In genomic region chr1:110481968-110482623, GRCh38 we compare ENCODE assay signal across 13 cellular contexts. TPM values are rescaled to one million over a fixed set of nuclear protein-coding genes. Genes with fewer than 3 reads are reported as not detected.
DNase-seq lines count a peak whose midpoint lies in the region; ATAC-seq, FAIRE-seq and TF ChIP-seq lines count a peak whose summit lies in the region.
"Had no signal": no experiment of that assay in that cellular context is flagged by ENCODE, and none has a peak within 500 bp of the region (broad histone marks: within the 10 kb centered on the region; RNA-seq: fewer than 3 reads in every experiment).

No MANE protein-coding gene starts in this region.

- H3K4me3 ChIP-seq in GM23248 (no peak overlapping the region), GM12878 (no peak overlapping the region), hepatocyte (no peak overlapping the region)
- H3K4me3 ChIP-seq: SJSA1 had no signal

- no peak for TF ChIP-seq EP300 in GM12878 (IDR thresholded peaks at IDR 0.05; ENCODE audit: borderline replicate concordance in 1 of 2, control insufficient read depth in 1 of 2, low read depth in 2 of 2, low read length in 2 of 2)

- no peaks in the 10 kb centered on the region for H3K9me2 ChIP-seq in GM23248 (ENCODE audit: insufficient read depth)
- H3K9me2 ChIP-seq in hepatocyte (replicated peaks; ENCODE audit: insufficient read depth) = no peaks in the 10 kb centered on the region

- H3K36me3 ChIP-seq in GM23248 (ENCODE audit: low read depth) = no peaks in the 10 kb centered on the region
- H3K36me3 ChIP-seq in GM12878 (ENCODE audit: control insufficient read depth in 2 of 2, insufficient read depth in 2 of 2, low read length in 1 of 2) = no peaks in the 10 kb centered on the region
- no peaks in the 10 kb centered on the region for H3K36me3 ChIP-seq in hepatocyte (replicated peaks; ENCODE audit: insufficient read depth, low read depth)
- H3K36me3 ChIP-seq: SJSA1 had no signal

- whole genome bisulfite sequencing in GM23248 (ENCODE audit: low coverage in 1 of 2, low lambda C conversion rate in 2 of 2, missing lambda C conversion rate in 2 of 2), 2 experiments = 32 to 35% methylated on average over 12 of the region's 12 CpGs
- WGBS in GM12878 (ENCODE audit: insufficient coverage, insufficient replicate concordance, low lambda C conversion rate, missing lambda C conversion rate) = 26% methylated on average over 12 of the region's 12 CpGs
- WGBS in hepatocyte (ENCODE audit: low lambda C conversion rate, missing lambda C conversion rate) = 59% methylated on average over 12 of the region's 12 CpGs

- DNase-seq in GM23248 (peak; percentile 37), GM12878 (ENCODE audit: low read depth, low spot score) (no peak), hepatocyte (ENCODE audit: low spot score) (no peak), sciatic nerve (ENCODE audit: low spot score) (no peak), retina (no peak)
- DNase-seq in activated CD4-positive, alpha-beta T cell treated with anti-CD3 and anti-CD28 coated beads, Interleukin-2, amount 10 ng/mL, durations not matched to agents 7 days and 5 days = no peak
- DNase-seq: ACHN, DMS53, HCEC 1CT, NCI-H187 had no signal

- H3K27ac Mint-ChIP-seq in activated CD4-positive, alpha-beta T cell treated with anti-CD3 and anti-CD28 coated beads, Interleukin-2, amount 10 ng/mL, durations not matched to agents 7 days and 5 days = no peak overlapping the region

- POLR2A ChIA-PET in GM12878 (lab: Charles Lee) = no interaction called here
- POLR2A ChIA-PET in activated CD4-positive, alpha-beta T cell treated with anti-CD3 and anti-CD28 coated beads, Interleukin-2, amount 10 ng/mL, durations not matched to agents 7 days and 5 days (lab: Charles Lee) = no interaction called here

- no TSS peak for BruUV-seq in GM12878 (replicated peaks; lab: Mats Ljungman, UMichigan)

- CTCF ChIA-PET in GM12878 (lab: Yijun Ruan, JAX) = interaction anchor here (0.6 to 3.0 kb wide), 4 partner anchors 14 to 22 kb away, joined by 3 to 15 read pairs (median 6); no protein-coding TSS in a partner anchor
- CTCF ChIA-PET in activated CD4-positive, alpha-beta T cell treated with anti-CD3 and anti-CD28 coated beads, Interleukin-2, amount 10 ng/mL, durations not matched to agents 7 days and 5 days (lab: Charles Lee) = interaction anchor here (1.1 to 1.4 kb wide), 2 partner anchors 14 to 27 kb away, joined by 3 to 4 read pairs; no protein-coding TSS in a partner anchor

- peak; percentile 39; the same call in 2 of the 3 replicates for ATAC-seq in GM12878
- ATAC-seq in sciatic nerve = peak; percentile 8
- no peak for ATAC-seq in HG02938 (IDR thresholded peaks at IDR 0.05; ENCODE audit: unreplicated experiment)

- H3K27me3 ChIP-seq in GM23248 (replicated peaks; ENCODE audit: insufficient read depth) (peaks cover 8% of the 10 kb centered on the region; the same call in 1 of the 2 replicates), GM12878 (replicated peaks in 1 of 2; ENCODE audit: control insufficient read depth in 2 of 2, insufficient read depth in 2 of 2, low read length in 1 of 2) (peaks cover 3 to 6% of the 10 kb centered on the region in 2 experiments; a peak in 3 of 4 replicates), hepatocyte (no peaks in the 10 kb centered on the region)

- H2AFZ ChIP-seq in GM23248 = no peak overlapping the region
- no peak overlapping the region for H2AFZ ChIP-seq in GM12878 (ENCODE audit: control insufficient read depth, low read depth, low read length)
- no peak overlapping the region for H2AFZ ChIP-seq in hepatocyte

- H3K9me3 Mint-ChIP-seq in activated CD4-positive, alpha-beta T cell treated with anti-CD3 and anti-CD28 coated beads, Interleukin-2, amount 10 ng/mL, durations not matched to agents 7 days and 5 days = no peaks in the 10 kb centered on the region

- no peaks in the 10 kb centered on the region for H3K36me3 Mint-ChIP-seq in activated CD4-positive, alpha-beta T cell treated with anti-CD3 and anti-CD28 coated beads, Interleukin-2, amount 10 ng/mL, durations not matched to agents 7 days and 5 days (ENCODE audit: low read depth)

- no peak for TF ChIP-seq CTCF in GM12878 (IDR thresholded peaks at IDR 0.05 in 2 of 3, conservative IDR thresholded peaks at IDR 0.05 in 1 of 3; ENCODE audit: control insufficient read depth in 2 of 3, extremely low read depth in 1 of 3, insufficient read depth in 1 of 3, low read depth in 3 of 3, low read length in 3 of 3)
- no peak for TF ChIP-seq CTCF in hepatocyte (IDR thresholded peaks at IDR 0.05; ENCODE audit: poor library complexity)

- intact Hi-C loops in GM12878 (cut with micrococcal nuclease; ENCODE audit: unreplicated experiment) (no loop called here), sciatic nerve (cut with DNase I) (no loop called here)

- TF ChIP-seq RAD21 in GM12878 (IDR thresholded peaks at IDR 0.05; ENCODE audit: insufficient read depth, low read depth, low read length) = no peak

- no peaks in the 10 kb centered on the region for H3K4me1 Mint-ChIP-seq in activated CD4-positive, alpha-beta T cell treated with anti-CD3 and anti-CD28 coated beads, Interleukin-2, amount 10 ng/mL, durations not matched to agents 7 days and 5 days

- peaks cover 3% of the 10 kb centered on the region for H3K27me3 Mint-ChIP-seq in activated CD4-positive, alpha-beta T cell treated with anti-CD3 and anti-CD28 coated beads, Interleukin-2, amount 10 ng/mL, durations not matched to agents 7 days and 5 days

- H3K4me2 ChIP-seq in GM23248 (ENCODE audit: unreplicated experiment) = no peak overlapping the region
- H3K4me2 ChIP-seq in GM12878 (ENCODE audit: control insufficient read depth, insufficient read depth) = no peak overlapping the region
- H3K4me2 ChIP-seq in hepatocyte = peak overlapping the region; percentile 61

- H3K79me2 ChIP-seq in GM23248 (ENCODE audit: insufficient read depth) (no peaks in the 10 kb centered on the region), GM12878 (ENCODE audit: control insufficient read depth, insufficient read depth, low read length) (no peaks in the 10 kb centered on the region), hepatocyte (no peaks in the 10 kb centered on the region)

- no peaks in the 10 kb centered on the region for H3K9me3 ChIP-seq in GM23248 (ENCODE audit: low read depth)
- no peaks in the 10 kb centered on the region for H3K9me3 ChIP-seq in GM12878 (replicated peaks; ENCODE audit: control insufficient read depth, insufficient read depth, low read length)
- H3K9me3 ChIP-seq in hepatocyte (ENCODE audit: low read depth) = no peaks in the 10 kb centered on the region
- H3K9me3 ChIP-seq: SJSA1 had no signal

- FAIRE-seq in GM12878 (lab: Jason Lieb, UNC) = no peak

- H3K9ac ChIP-seq in GM23248 = no peak overlapping the region
- H3K9ac ChIP-seq in GM12878 (ENCODE audit: control insufficient read depth, insufficient read depth, low read length) = no peak overlapping the region

- H3K27ac ChIP-seq in GM23248 (no peak overlapping the region), GM12878 (ENCODE audit: control insufficient read depth, insufficient read depth) (no peak overlapping the region), hepatocyte (no peak overlapping the region)
- H3K27ac ChIP-seq: RWPE1, SJSA1 had no signal

- H3K4me1 ChIP-seq in GM23248 (ENCODE audit: insufficient read depth) (peaks cover 14% of the 10 kb centered on the region), GM12878 (ENCODE audit: control insufficient read depth, insufficient read depth, low read length) (no peaks in the 10 kb centered on the region), hepatocyte (ENCODE audit: insufficient read depth) (peaks cover 46% of the 10 kb centered on the region)

- TF ChIP-seq POLR2A in GM12878 (IDR thresholded peaks at IDR 0.05; ENCODE audit: low read depth, low read length) = no peak

- SMC1A ChIA-PET in GM12878 (lab: Charles Lee; ENCODE audit: uncharacterized antibody, unreplicated experiment) = interaction anchor here (1.2 kb wide), 1 partner anchor 22 kb away, joined by 4 read pairs; no protein-coding TSS in a partner anchor

- RAD21 ChIA-PET in GM12878 (lab: Charles Lee; ENCODE audit: unreplicated experiment) = no interaction called here

- in situ Hi-C loops in GM23248 (cut with MboI) (no loop called here), GM12878 (cut with MboI) (no loop called here)

- no peak overlapping the region for H3K4me3 Mint-ChIP-seq in activated CD4-positive, alpha-beta T cell treated with anti-CD3 and anti-CD28 coated beads, Interleukin-2, amount 10 ng/mL, durations not matched to agents 7 days and 5 days

- H4K20me1 ChIP-seq in GM23248 (ENCODE audit: insufficient read depth) = no peaks in the 10 kb centered on the region
- H4K20me1 ChIP-seq in GM12878 (ENCODE audit: control insufficient read depth, insufficient read depth) = no peaks in the 10 kb centered on the region
- H4K20me1 ChIP-seq in hepatocyte (ENCODE audit: insufficient read depth, poor library complexity, severe bottlenecking) = no peaks in the 10 kb centered on the region

- H3F3A ChIP-seq in GM23248 (ENCODE audit: insufficient read depth) = no peaks in the 10 kb centered on the region; the same call in 1 of the 2 replicates

RNA-seq across cellular contexts. Expression of gene PROK1, which starts 31.1 kb away (rescaled TPM):
- not detected in 2 replicates for total RNA-seq in GM23248 (2014; rRNA removed; shearing (Covaris generic))
- polyA plus RNA-seq in GM23248 (2016; fragmentation: Nextera tagmentation; extraction: Ambion mirVana) = not detected in 2 replicates
- not detected in 2 replicates for total RNA-seq in GM12878 (2013; cell fraction: nucleolus; rRNA removed)
- total RNA-seq in GM12878 (2014; rRNA removed) = not detected in 2 replicates
- not detected in 2 replicates for total RNA-seq in GM12878 (2014; rRNA removed; fragmentation: Illumina TruSeq; extraction: Trizol)
- not detected in 2 replicates for total RNA-seq in GM12878 (2021)
- not detected for polyA plus RNA-seq in GM12878 (2011; ENCODE audit: low read depth)
- not detected in 2 replicates for polyA plus RNA-seq in GM12878 (2011; rRNA removed)
- polyA plus RNA-seq in GM12878 (2011; cell fraction: cytosol; rRNA removed) = not detected in 2 replicates
- polyA plus RNA-seq in GM12878 (2011; cell fraction: nucleus; rRNA removed) = 0.10 and 0.13 TPM in 2 replicates
- not detected in 2 replicates for polyA plus RNA-seq in GM12878 (2012)
- polyA plus RNA-seq in GM12878 (2014; fragmentation: Illumina TruSeq; extraction: Trizol) = not detected in 2 replicates
- not detected for polyA plus RNA-seq in GM12878 (2014; fragmentation: Nextera tagmentation; extraction: Ambion mirVana)
- not detected in 2 replicates for polyA plus RNA-seq in GM12878 (2014; rRNA removed)
- not detected for polyA plus RNA-seq in GM12878 (2016; fragmentation: Nextera tagmentation; extraction: Ambion mirVana)
- polyA minus RNA-seq in GM12878 (2011; rRNA and poly(A)+ RNA removed) = not detected in 2 replicates
- polyA minus RNA-seq in GM12878 (2011; cell fraction: cytosol; rRNA and poly(A)+ RNA removed) = not detected in 2 replicates
- polyA minus RNA-seq in GM12878 (2011; cell fraction: nucleus; rRNA and poly(A)+ RNA removed) = not detected in 2 replicates
- total RNA-seq in hepatocyte = 8.8 and 9.6 TPM in 2 replicates
- 9.4 and 11.1 TPM in 2 replicates for polyA plus RNA-seq in hepatocyte
- not detected for total RNA-seq in sciatic nerve
- total RNA-seq in activated CD4-positive, alpha-beta T cell treated with anti-CD3 and anti-CD28 coated beads, Interleukin-2, amount 10 ng/mL, durations not matched to agents 7 days and 5 days = not detected
- total RNA-seq: SJSA1 had no signal

RNA-seq across cellular contexts. Expression of gene KCNA10, which starts 36.9 kb away (rescaled TPM):
- total RNA-seq in GM23248 (2014; rRNA removed; shearing (Covaris generic)) = not detected in 2 replicates
- polyA plus RNA-seq in GM23248 (2016; fragmentation: Nextera tagmentation; extraction: Ambion mirVana) (not detected in 2 replicates), GM12878 (2011; rRNA removed) (not detected in 2 replicates), GM12878 (2014; fragmentation: Illumina TruSeq; extraction: Trizol) (not detected in 2 replicates), GM12878 (2014; fragmentation: Nextera tagmentation; extraction: Ambion mirVana) (not detected), GM12878 (2014; rRNA removed) (not detected in 2 replicates), GM12878 (2016; fragmentation: Nextera tagmentation; extraction: Ambion mirVana) (not detected), hepatocyte (not detected in 2 replicates)
- total RNA-seq in GM12878 (2013; cell fraction: nucleolus; rRNA removed) = not detected in 2 replicates
- total RNA-seq in GM12878 (2014; rRNA removed) (not detected in 2 replicates), GM12878 (2014; rRNA removed; fragmentation: Illumina TruSeq; extraction: Trizol) (not detected in 2 replicates), GM12878 (2021) (not detected in 2 replicates), hepatocyte (not detected in 2 replicates), sciatic nerve (not detected)
- not detected for polyA plus RNA-seq in GM12878 (2011; ENCODE audit: low read depth)
- not detected in 2 replicates for polyA plus RNA-seq in GM12878 (2011; cell fraction: cytosol; rRNA removed)
- not detected in 2 replicates for polyA plus RNA-seq in GM12878 (2011; cell fraction: nucleus; rRNA removed)
- polyA plus RNA-seq in GM12878 (2012) = not detected in 2 replicates
- polyA minus RNA-seq in GM12878 (2011; rRNA and poly(A)+ RNA removed) = not detected in 2 replicates
- not detected in 2 replicates for polyA minus RNA-seq in GM12878 (2011; cell fraction: cytosol; rRNA and poly(A)+ RNA removed)
- not detected in 2 replicates for polyA minus RNA-seq in GM12878 (2011; cell fraction: nucleus; rRNA and poly(A)+ RNA removed)
- total RNA-seq in activated CD4-positive, alpha-beta T cell treated with anti-CD3 and anti-CD28 coated beads, Interleukin-2, amount 10 ng/mL, durations not matched to agents 7 days and 5 days = not detected
- total RNA-seq: SJSA1 had no signal
